ENCODE assay signal across 1 cellular context in the genomic region with DNA sequence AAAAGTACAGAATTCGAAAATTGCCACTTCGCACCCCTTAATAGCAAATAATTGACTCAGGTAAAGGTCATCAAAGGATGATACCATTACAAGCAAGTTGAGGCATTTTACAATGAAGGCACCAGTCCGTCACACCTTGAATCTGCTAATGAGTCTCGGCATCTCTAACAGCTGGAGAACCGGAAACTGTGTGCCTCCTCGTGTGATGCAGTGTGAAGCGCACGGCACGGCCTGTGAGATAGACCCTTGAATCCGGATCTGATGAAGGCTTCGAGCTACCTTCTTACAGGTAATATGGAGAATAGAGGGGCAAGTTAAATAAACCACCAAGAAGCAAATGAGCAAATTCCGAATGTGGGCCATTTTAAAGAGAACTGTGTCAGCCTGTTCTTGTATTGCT.
TF ChIP-seq lines count a peak whose summit lies in the region.

No MANE protein-coding gene starts in this region.

TF ChIP-seq in H1, 55 proteins besides CTCF, POLR2A, EP300 and RAD21:
- TF ChIP-seq JUND (IDR thresholded peaks at IDR 0.05; ENCODE audit: low read length), result no peak
- TF ChIP-seq TBP (IDR thresholded peaks at IDR 0.05; ENCODE audit: low read depth, low read length), result no peak
- TF ChIP-seq ATF3 (IDR thresholded peaks at IDR 0.05; ENCODE audit: insufficient read depth, low read depth, low read length), result no peak
- no peak for TF ChIP-seq TEAD4 (IDR thresholded peaks at IDR 0.05; ENCODE audit: low read depth, low read length)
- TF ChIP-seq, protein P1, sequence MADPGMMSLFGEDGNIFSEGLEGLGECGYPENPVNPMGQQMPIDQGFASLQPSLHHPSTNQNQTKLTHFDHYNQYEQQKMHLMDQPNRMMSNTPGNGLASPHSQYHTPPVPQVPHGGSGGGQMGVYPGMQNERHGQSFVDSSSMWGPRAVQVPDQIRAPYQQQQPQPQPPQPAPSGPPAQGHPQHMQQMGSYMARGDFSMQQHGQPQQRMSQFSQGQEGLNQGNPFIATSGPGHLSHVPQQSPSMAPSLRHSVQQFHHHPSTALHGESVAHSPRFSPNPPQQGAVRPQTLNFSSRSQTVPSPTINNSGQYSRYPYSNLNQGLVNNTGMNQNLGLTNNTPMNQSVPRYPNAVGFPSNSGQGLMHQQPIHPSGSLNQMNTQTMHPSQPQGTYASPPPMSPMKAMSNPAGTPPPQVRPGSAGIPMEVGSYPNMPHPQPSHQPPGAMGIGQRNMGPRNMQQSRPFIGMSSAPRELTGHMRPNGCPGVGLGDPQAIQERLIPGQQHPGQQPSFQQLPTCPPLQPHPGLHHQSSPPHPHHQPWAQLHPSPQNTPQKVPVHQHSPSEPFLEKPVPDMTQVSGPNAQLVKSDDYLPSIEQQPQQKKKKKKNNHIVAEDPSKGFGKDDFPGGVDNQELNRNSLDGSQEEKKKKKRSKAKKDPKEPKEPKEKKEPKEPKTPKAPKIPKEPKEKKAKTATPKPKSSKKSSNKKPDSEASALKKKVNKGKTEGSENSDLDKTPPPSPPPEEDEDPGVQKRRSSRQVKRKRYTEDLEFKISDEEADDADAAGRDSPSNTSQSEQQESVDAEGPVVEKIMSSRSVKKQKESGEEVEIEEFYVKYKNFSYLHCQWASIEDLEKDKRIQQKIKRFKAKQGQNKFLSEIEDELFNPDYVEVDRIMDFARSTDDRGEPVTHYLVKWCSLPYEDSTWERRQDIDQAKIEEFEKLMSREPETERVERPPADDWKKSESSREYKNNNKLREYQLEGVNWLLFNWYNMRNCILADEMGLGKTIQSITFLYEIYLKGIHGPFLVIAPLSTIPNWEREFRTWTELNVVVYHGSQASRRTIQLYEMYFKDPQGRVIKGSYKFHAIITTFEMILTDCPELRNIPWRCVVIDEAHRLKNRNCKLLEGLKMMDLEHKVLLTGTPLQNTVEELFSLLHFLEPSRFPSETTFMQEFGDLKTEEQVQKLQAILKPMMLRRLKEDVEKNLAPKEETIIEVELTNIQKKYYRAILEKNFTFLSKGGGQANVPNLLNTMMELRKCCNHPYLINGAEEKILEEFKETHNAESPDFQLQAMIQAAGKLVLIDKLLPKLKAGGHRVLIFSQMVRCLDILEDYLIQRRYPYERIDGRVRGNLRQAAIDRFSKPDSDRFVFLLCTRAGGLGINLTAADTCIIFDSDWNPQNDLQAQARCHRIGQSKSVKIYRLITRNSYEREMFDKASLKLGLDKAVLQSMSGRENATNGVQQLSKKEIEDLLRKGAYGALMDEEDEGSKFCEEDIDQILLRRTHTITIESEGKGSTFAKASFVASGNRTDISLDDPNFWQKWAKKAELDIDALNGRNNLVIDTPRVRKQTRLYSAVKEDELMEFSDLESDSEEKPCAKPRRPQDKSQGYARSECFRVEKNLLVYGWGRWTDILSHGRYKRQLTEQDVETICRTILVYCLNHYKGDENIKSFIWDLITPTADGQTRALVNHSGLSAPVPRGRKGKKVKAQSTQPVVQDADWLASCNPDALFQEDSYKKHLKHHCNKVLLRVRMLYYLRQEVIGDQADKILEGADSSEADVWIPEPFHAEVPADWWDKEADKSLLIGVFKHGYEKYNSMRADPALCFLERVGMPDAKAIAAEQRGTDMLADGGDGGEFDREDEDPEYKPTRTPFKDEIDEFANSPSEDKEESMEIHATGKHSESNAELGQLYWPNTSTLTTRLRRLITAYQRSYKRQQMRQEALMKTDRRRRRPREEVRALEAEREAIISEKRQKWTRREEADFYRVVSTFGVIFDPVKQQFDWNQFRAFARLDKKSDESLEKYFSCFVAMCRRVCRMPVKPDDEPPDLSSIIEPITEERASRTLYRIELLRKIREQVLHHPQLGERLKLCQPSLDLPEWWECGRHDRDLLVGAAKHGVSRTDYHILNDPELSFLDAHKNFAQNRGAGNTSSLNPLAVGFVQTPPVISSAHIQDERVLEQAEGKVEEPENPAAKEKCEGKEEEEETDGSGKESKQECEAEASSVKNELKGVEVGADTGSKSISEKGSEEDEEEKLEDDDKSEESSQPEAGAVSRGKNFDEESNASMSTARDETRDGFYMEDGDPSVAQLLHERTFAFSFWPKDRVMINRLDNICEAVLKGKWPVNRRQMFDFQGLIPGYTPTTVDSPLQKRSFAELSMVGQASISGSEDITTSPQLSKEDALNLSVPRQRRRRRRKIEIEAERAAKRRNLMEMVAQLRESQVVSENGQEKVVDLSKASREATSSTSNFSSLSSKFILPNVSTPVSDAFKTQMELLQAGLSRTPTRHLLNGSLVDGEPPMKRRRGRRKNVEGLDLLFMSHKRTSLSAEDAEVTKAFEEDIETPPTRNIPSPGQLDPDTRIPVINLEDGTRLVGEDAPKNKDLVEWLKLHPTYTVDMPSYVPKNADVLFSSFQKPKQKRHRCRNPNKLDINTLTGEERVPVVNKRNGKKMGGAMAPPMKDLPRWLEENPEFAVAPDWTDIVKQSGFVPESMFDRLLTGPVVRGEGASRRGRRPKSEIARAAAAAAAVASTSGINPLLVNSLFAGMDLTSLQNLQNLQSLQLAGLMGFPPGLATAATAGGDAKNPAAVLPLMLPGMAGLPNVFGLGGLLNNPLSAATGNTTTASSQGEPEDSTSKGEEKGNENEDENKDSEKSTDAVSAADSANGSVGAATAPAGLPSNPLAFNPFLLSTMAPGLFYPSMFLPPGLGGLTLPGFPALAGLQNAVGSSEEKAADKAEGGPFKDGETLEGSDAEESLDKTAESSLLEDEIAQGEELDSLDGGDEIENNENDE (IDR thresholded peaks at IDR 0.05; ENCODE audit: insufficient replicate concordance, low read length), result no peak
- no peak for TF ChIP-seq GTF2F1 (IDR thresholded peaks at IDR 0.05; ENCODE audit: borderline replicate concordance, low read depth, low read length)
- TF ChIP-seq TCF12 (IDR thresholded peaks at IDR 0.05; ENCODE audit: low read depth, low read length), result no peak
- no peak for TF ChIP-seq RBBP5 (IDR thresholded peaks at IDR 0.05; ENCODE audit: borderline replicate concordance, low read depth, low read length)
